In genomic region chr1:201593200-201593828, GRCh38 we compare ENCODE assay signal across 9 cellular contexts. TPM values are rescaled to one million over a fixed set of nuclear protein-coding genes. Genes with fewer than 3 reads are reported as not detected.
DNase-seq lines count a peak whose midpoint lies in the region; ATAC-seq and TF ChIP-seq lines count a peak whose summit lies in the region.
"Had no signal": no experiment of that assay in that cellular context is flagged by ENCODE, and none has a peak within 500 bp of the region (broad histone marks: within the 10 kb centered on the region; RNA-seq: fewer than 3 reads in every experiment).

No MANE protein-coding gene starts in this region.

- peaks cover 36% of the 10 kb centered on the region for H3K36me3 Mint-ChIP-seq in HFFc6 (ENCODE audit: low read depth)

- H3K4me3 Mint-ChIP-seq in HFFc6: peak overlapping the region; percentile 68
- H3K4me3 Mint-ChIP-seq: activated CD4-positive, alpha-beta T cell treated with anti-CD3 and anti-CD28 coated beads, Interleukin-2, amount 10 ng/mL, durations not matched to agents 24 days and 14 days had no signal

- H3K4me1 ChIP-seq in subcutaneous abdominal adipose tissue (ENCODE audit: control insufficient read depth in 5 of 5, insufficient read depth in 5 of 5, low read length in 5 of 5): peaks cover 13 to 54% (median 23%) of the 10 kb centered on the region in 5 donors

- peak overlapping the region; percentile 24 for H3K27ac ChIP-seq in subcutaneous abdominal adipose tissue (ENCODE audit: low read depth, low read length)

- no peaks in the 10 kb centered on the region for H3K9me3 Mint-ChIP-seq in HFFc6
- H3K9me3 Mint-ChIP-seq: activated CD4-positive, alpha-beta T cell treated with anti-CD3 and anti-CD28 coated beads, Interleukin-2, amount 10 ng/mL, durations not matched to agents 24 days and 14 days had no signal

- H3K27ac Mint-ChIP-seq in HFFc6: peak overlapping the region; percentile 72
- H3K27ac Mint-ChIP-seq: activated CD4-positive, alpha-beta T cell treated with anti-CD3 and anti-CD28 coated beads, Interleukin-2, amount 10 ng/mL, durations not matched to agents 24 days and 14 days had no signal

- DNase-seq in HFFc6: peak; percentile 94
- peak; percentile 48 for DNase-seq in Right ventricle myocardium superior
- DNase-seq in amygdala (lab: John Stamatoyannopoulos, UW): no peak
- DNase-seq in activated CD4-positive, alpha-beta T cell treated with anti-CD3 and anti-CD28 coated beads, Interleukin-2, amount 50 U/mL, for 1 hour: no peak
- DNase-seq in stimulated activated CD4-positive, alpha-beta T cell treated with anti-CD3 and anti-CD28 coated beads, Interleukin-15, amount 100 ng/mL, for 24 hours: no peak
- DNase-seq: activated CD4-positive, alpha-beta T cell treated with anti-CD3 and anti-CD28 coated beads, Interleukin-2, amount 10 ng/mL, durations not matched to agents 24 days and 14 days had no signal

- peaks cover 3% of the 10 kb centered on the region; the same call in 1 of the 2 replicates for H3K27me3 Mint-ChIP-seq in HFFc6 (ENCODE audit: insufficient read depth)
- H3K27me3 Mint-ChIP-seq: activated CD4-positive, alpha-beta T cell treated with anti-CD3 and anti-CD28 coated beads, Interleukin-2, amount 10 ng/mL, durations not matched to agents 24 days and 14 days had no signal

- H3K4me1 Mint-ChIP-seq in HFFc6 (ENCODE audit: low read depth): peaks cover 59% of the 10 kb centered on the region
- H3K4me1 Mint-ChIP-seq: activated CD4-positive, alpha-beta T cell treated with anti-CD3 and anti-CD28 coated beads, Interleukin-2, amount 10 ng/mL, durations not matched to agents 24 days and 14 days had no signal

- no peak overlapping the region for H3K4me3 ChIP-seq in subcutaneous abdominal adipose tissue (ENCODE audit: low read depth in 1 of 5, low read length in 5 of 5)

- no peaks in the 10 kb centered on the region for H3K27me3 ChIP-seq in subcutaneous abdominal adipose tissue (ENCODE audit: control insufficient read depth in 5 of 5, insufficient read depth in 4 of 5, low read length in 5 of 5)

- intact Hi-C loops in Right ventricle myocardium superior (cut with DNase I): no loop called here

- H3K9me3 ChIP-seq in subcutaneous abdominal adipose tissue (ENCODE audit: control insufficient read depth in 5 of 5, low read length in 5 of 5): no peaks in the 10 kb centered on the region

- H3K9ac ChIP-seq in subcutaneous abdominal adipose tissue (ENCODE audit: low read length in 5 of 5): no peak overlapping the region

- ATAC-seq in SK-N-SH treated with all-trans-retinoic acid at 6 μM for 48 hours: peak; percentile 92
- peak; percentile 87 for ATAC-seq in Right ventricle myocardium superior (ENCODE audit: poor library complexity)
- no peak for ATAC-seq in GM18870 (IDR thresholded peaks at IDR 0.05; ENCODE audit: unreplicated experiment)

- H3K36me3 ChIP-seq in subcutaneous abdominal adipose tissue (ENCODE audit: control insufficient read depth in 5 of 5, insufficient read depth in 5 of 5, low read length in 5 of 5): peaks cover 0 to 18% (median 6%) of the 10 kb centered on the region in 5 donors

- no peak for TF ChIP-seq CTCF in HFFc6 (IDR thresholded peaks at IDR 0.05)

TF ChIP-seq in SK-N-SH treated with all-trans-retinoic acid at 6 μM for 48 hours, 23 proteins besides CTCF, POLR2A, EP300 and RAD21:
- peak; percentile 93 for TF ChIP-seq ZC3H10 (CRISPR knock-in tag; IDR thresholded peaks at IDR 0.05)
- peak; percentile 85; the same call in 1 of the 2 replicates for TF ChIP-seq PATZ1 (CRISPR knock-in tag; IDR thresholded peaks at IDR 0.05; ENCODE audit: borderline replicate concordance)
- no peak for TF ChIP-seq ZNF565 (CRISPR knock-in tag; conservative IDR thresholded peaks at IDR 0.05; ENCODE audit: low read depth)
- TF ChIP-seq ARNTL (CRISPR knock-in tag; IDR thresholded peaks at IDR 0.05; ENCODE audit: borderline replicate concordance, low read depth): no peak; the same call in 1 of the 2 replicates
- TF ChIP-seq TOX (CRISPR knock-in tag; IDR thresholded peaks at IDR 0.05; ENCODE audit: borderline replicate concordance): peak; percentile 98
- no peak; the same call in 1 of the 2 replicates for TF ChIP-seq TCF4 (CRISPR knock-in tag; IDR thresholded peaks at IDR 0.05; ENCODE audit: borderline replicate concordance)
- peak; percentile 96 for TF ChIP-seq RARB (CRISPR knock-in tag; IDR thresholded peaks at IDR 0.05)
- 0 out of 2 replicates have a peak, but pooled peaks have one; percentile 79 for TF ChIP-seq OSR1 (CRISPR knock-in tag; IDR thresholded peaks at IDR 0.05)
- TF ChIP-seq POU6F1 (CRISPR knock-in tag; IDR thresholded peaks at IDR 0.05; ENCODE audit: borderline replicate concordance, low read depth): peak; percentile 63; the same call in 1 of the 2 replicates

RNA-seq across cellular contexts. Expression of gene NAV1, which starts 54.4 kb away (rescaled TPM):
- 10 to 100 TPM; 72.9 to 88.0 (median 78.4) TPM for total RNA-seq in HFFc6 (2021; fragmentation: NEBNext Ultra II Directional; extraction: Animal tissue kit (Norgen Biotek cat#: 25700))
- total RNA-seq in Right ventricle myocardium superior: 66.6 TPM

Comparison
In these comparisons a context has a peak if more than half of its experiments do, and no peak if none do; other contexts are left out.
1. DNase-seq: peak in HFFc6 (single experiment) and Right ventricle myocardium superior (single experiment); none in amygdala (0 of 56), activated CD4-positive, alpha-beta T cell treated with anti-CD3 and anti-CD28 coated beads, Interleukin-2, amount 50 U/mL, for 1 hour (single experiment) and stimulated activated CD4-positive, alpha-beta T cell treated with anti-CD3 and anti-CD28 coated beads, Interleukin-15, amount 100 ng/mL, for 24 hours (single experiment).